Comparison of ENCODE assay signal across 18 cellular contexts in genomic region chr2:172996387-172996961, GRCh38.
DNase-seq lines count a peak whose midpoint lies in the region; ATAC-seq, FAIRE-seq and TF ChIP-seq lines count a peak whose summit lies in the region.
"Had no signal": no experiment of that assay in that cellular context is flagged by ENCODE, and none has a peak within 500 bp of the region (broad histone marks: within the 10 kb centered on the region; RNA-seq: fewer than 3 reads in every experiment).

No MANE protein-coding gene starts in this region.

- DNase-seq in ELR (ENCODE audit: low read depth) (peak; percentile 71), PC-3 (peak; percentile 31), renal cortical epithelial cell (ENCODE audit: low read depth) (peak; percentile 46), left colon (no peak), NCI-H128 (lab: John Stamatoyannopoulos, UW; ENCODE audit: unreplicated experiment) (no peak), WERI-Rb-1 (no peak)
- DNase-seq: activated CD4-positive, CD25-positive, alpha-beta regulatory T cell treated with anti-CD3 and anti-CD28 coated beads, Interleukin-2, amount 50 U/mL, for 72 hours; activated naive CD8-positive, alpha-beta T cell treated with anti-CD3 and anti-CD28 coated beads for 36 hours; glutamatergic neuron; Karpas-422; naive B cell; NCI-H1105 treated with DMSO at 0.1 percent for 48 hours; NCI-H774; stimulated activated naive B cell treated with anti-CD40 and anti-IgM and Interleukin-4, amounts not matched to agents 10 μg/mL and 1 μg/mL and 100 μg/mL, for 72 hours had no signal

- no peaks in the 10 kb centered on the region for H3K9me2 ChIP-seq in PC-3 (replicated peaks; ENCODE audit: low read length)

- peak overlapping the region; percentile 46 for H3K4me2 ChIP-seq in PC-3 (ENCODE audit: low read length)

- peak overlapping the region; percentile 19; the same call in 1 of the 2 replicates for H3K27ac ChIP-seq in PC-3 (ENCODE audit: low read length)
- H3K27ac ChIP-seq in WERI-Rb-1, result no peak overlapping the region

- ATAC-seq in PC-3 (no peak), GM21526 (IDR thresholded peaks at IDR 0.05; ENCODE audit: low FRiP score, unreplicated experiment) (no peak), left colon (no peak)
- ATAC-seq: activated T-helper 17 cell treated with anti-CD3 and anti-CD28 coated beads, Interleukin-2, amount 50 U/mL, for 72 hours; stimulated activated naive B cell treated with anti-CD40 and anti-IgM and Interleukin-4, amounts not matched to agents 10 μg/mL and 1 μg/mL and 100 μg/mL, for 72 hours had no signal

- FAIRE-seq in colon (lab: Jason Lieb, UNC), result peak; percentile 38

- H3K9me3 ChIP-seq in PC-3 (ENCODE audit: low read length) (no peaks in the 10 kb centered on the region), WERI-Rb-1 (ENCODE audit: severe bottlenecking) (no peaks in the 10 kb centered on the region)
- H3K9me3 ChIP-seq: tibial nerve had no signal

- H3K79me2 ChIP-seq in PC-3 (ENCODE audit: low read length), result no peaks in the 10 kb centered on the region

- no peaks in the 10 kb centered on the region for H3K27me3 ChIP-seq in PC-3 (ENCODE audit: low read length)
- no peaks in the 10 kb centered on the region for H3K27me3 ChIP-seq in WERI-Rb-1 (ENCODE audit: insufficient read depth, low read depth, severe bottlenecking)
- H3K27me3 ChIP-seq: tibial nerve had no signal

- no TSS peak for BruUV-seq in PC-3 (replicated peaks; lab: Mats Ljungman, UMichigan)

- intact Hi-C loops in PC-3 (cut with micrococcal nuclease), result no loop called here
- intact Hi-C loops in left colon (cut with DNase I, micrococcal nuclease), result no loop called here

- H3K36me3 ChIP-seq in PC-3 (ENCODE audit: low read depth, low read length), result no peaks in the 10 kb centered on the region
- H3K36me3 ChIP-seq in WERI-Rb-1, result no peaks in the 10 kb centered on the region
- H3K36me3 ChIP-seq: tibial nerve had no signal

- H3K9ac ChIP-seq in PC-3 (ENCODE audit: low read length), result no peak overlapping the region

- H2AFZ ChIP-seq in PC-3 (ENCODE audit: low read length), result no peak overlapping the region

- POLR2A ChIA-PET in PC-3 (lab: Charles Lee; ENCODE audit: unreplicated experiment), result interaction anchor here (0.7 kb wide), 1 partner anchor 11 kb away, joined by 3 read pairs; no protein-coding TSS in a partner anchor

- H3F3A ChIP-seq in PC-3 (ENCODE audit: low read length, unreplicated experiment), result no peaks in the 10 kb centered on the region

- H3K4me1 ChIP-seq in PC-3 (ENCODE audit: insufficient read depth, low read length), result peaks cover 41% of the 10 kb centered on the region

- no peak overlapping the region for H3K4me3 ChIP-seq in PC-3 (ENCODE audit: low read length)
- H3K4me3 ChIP-seq in WERI-Rb-1 (ENCODE audit: low read depth, low read length), result no peak overlapping the region
- H3K4me3 ChIP-seq: tibial nerve had no signal

- no peaks in the 10 kb centered on the region for H4K20me1 ChIP-seq in PC-3 (ENCODE audit: low read length)

- TF ChIP-seq CTCF in PC-3 (conservative IDR thresholded peaks at IDR 0.05; ENCODE audit: low read depth, low read length) (no peak), WERI-Rb-1 (IDR thresholded peaks at IDR 0.05; ENCODE audit: low read depth, low read length) (no peak)

- CTCF ChIA-PET in PC-3 (lab: Charles Lee), result interaction anchor here (0.6 kb wide), 1 partner anchor 50 kb away, joined by 3 read pairs; no protein-coding TSS in a partner anchor

Comparison
In these comparisons a context has a peak if more than half of its experiments do, and no peak if none do; other contexts are left out.
1. DNase-seq: peak in ELR (single experiment), PC-3 (single experiment) and renal cortical epithelial cell (single experiment); none in left colon (0 of 2), NCI-H128 (single experiment) and WERI-Rb-1 (single experiment).